Comparison of ENCODE assay signal across 18 cellular contexts in genomic region chr4:185550933-185551332, GRCh38. TPM values are rescaled to one million over a fixed set of nuclear protein-coding genes. Genes with fewer than 3 reads are reported as not detected.
DNase-seq lines count a peak whose midpoint lies in the region; ATAC-seq and TF ChIP-seq lines count a peak whose summit lies in the region.
"Had no signal": no experiment of that assay in that cellular context is flagged by ENCODE, and none has a peak within 500 bp of the region (broad histone marks: within the 10 kb centered on the region; RNA-seq: fewer than 3 reads in every experiment).

No MANE protein-coding gene starts in this region.

- H3K4me1 ChIP-seq in gastroesophageal sphincter (peaks cover 10 to 48% (median 15%) of the 10 kb centered on the region in 3 donors), sigmoid colon (peaks cover 0 to 12% (median 5%) of the 10 kb centered on the region in 4 donors), gastrocnemius medialis (no peaks in the 10 kb centered on the region)
- H3K4me1 ChIP-seq: A549, Caco-2 had no signal

- H3K4me3 ChIP-seq in gastroesophageal sphincter (no peak overlapping the region), sigmoid colon (no peak overlapping the region), gastrocnemius medialis (no peak overlapping the region)
- H3K4me3 ChIP-seq: A549 had no signal

- no peak for TF ChIP-seq POLR2A in gastroesophageal sphincter (IDR thresholded peaks at IDR 0.05)
- no peak for TF ChIP-seq POLR2A in sigmoid colon (IDR thresholded peaks at IDR 0.05)
- TF ChIP-seq POLR2A in gastrocnemius medialis (IDR thresholded peaks at IDR 0.05): no peak

- DNase-seq in NCI-H82 (lab: John Stamatoyannopoulos, UW): peak; percentile 10
- DNase-seq in NCI-H82 treated with DMSO at 0.1 percent for 48 hours (lab: John Stamatoyannopoulos, UW; ENCODE audit: unreplicated experiment): no peak
- DNase-seq in sigmoid colon: no peak
- no peak for DNase-seq in activated CD4-positive, alpha-beta T cell treated with anti-CD3 and anti-CD28 coated beads, Interleukin-2, amount 50 U/mL, for 4 hours
- no peak for DNase-seq in activated CD4-positive, alpha-beta T cell treated with anti-CD3 and anti-CD28 coated beads for 48 hours
- DNase-seq in gastrocnemius medialis: no peak
- DNase-seq: AML-193; Caco-2; CD4-positive, alpha-beta T cell; GDM1; GOT3; H7; HFFc6 had no signal

- TF ChIP-seq EP300 in gastroesophageal sphincter (IDR thresholded peaks at IDR 0.05) (no peak), sigmoid colon (IDR thresholded peaks at IDR 0.05) (no peak)

- in situ Hi-C loops in gastrocnemius medialis (cut with MboI; ENCODE audit: low sequenced_read_pairs in 4 of 4): no loop called here

- ATAC-seq in gastroesophageal sphincter: peak; percentile 28
- ATAC-seq in gastrocnemius medialis: no peak
- ATAC-seq: A549, HCT116 had no signal

- no peaks in the 10 kb centered on the region for H3K27me3 ChIP-seq in gastroesophageal sphincter
- H3K27me3 ChIP-seq in sigmoid colon: no peaks in the 10 kb centered on the region
- H3K27me3 ChIP-seq in gastrocnemius medialis: no peaks in the 10 kb centered on the region

- intact Hi-C loops in sigmoid colon (cut with DNase I): no loop called here
- intact Hi-C loops in gastrocnemius medialis (cut with DNase I; ENCODE audit: low total_unique reads): no loop called here

- TF ChIP-seq CTCF in gastroesophageal sphincter (IDR thresholded peaks at IDR 0.05): no peak
- TF ChIP-seq CTCF in sigmoid colon (IDR thresholded peaks at IDR 0.05): no peak
- no peak for TF ChIP-seq CTCF in gastrocnemius medialis (IDR thresholded peaks at IDR 0.05 in 4 of 5, conservative IDR thresholded peaks at IDR 0.05 in 1 of 5)

- 73 to 75% methylated on average over 1 of the region's 1 CpG for WGBS in gastroesophageal sphincter (ENCODE audit: low coverage in 1 of 2), 2 donors
- 46 to 47% methylated on average over 1 of the region's 1 CpG for WGBS in sigmoid colon, 2 donors

- peak overlapping the region in 3 of 4 donors; percentile 66 to 80 (median 75) for H3K27ac ChIP-seq in gastroesophageal sphincter
- H3K27ac ChIP-seq in sigmoid colon: peak overlapping the region in 3 of 4 donors; percentile 30 to 55 (median 46)
- H3K27ac ChIP-seq in gastrocnemius medialis: no peak overlapping the region
- H3K27ac ChIP-seq: 22Rv1, A549, C4-2B had no signal

- H3K36me3 ChIP-seq in gastroesophageal sphincter (no peaks in the 10 kb centered on the region), sigmoid colon (no peaks in the 10 kb centered on the region), gastrocnemius medialis (no peaks in the 10 kb centered on the region)

- no peaks in the 10 kb centered on the region for H3K9me3 ChIP-seq in gastroesophageal sphincter
- no peaks in the 10 kb centered on the region for H3K9me3 ChIP-seq in sigmoid colon
- H3K9me3 ChIP-seq in gastrocnemius medialis: no peaks in the 10 kb centered on the region
- H3K9me3 ChIP-seq: A549, Caco-2 had no signal

RNA-seq across cellular contexts. Expression of gene PDLIM3, which starts 15.6 kb away (rescaled TPM):
- total RNA-seq in gastroesophageal sphincter (1,000 to 10,000 TPM; 1,505 to 2,123 (median 1,752) TPM), sigmoid colon (100 to 1,000 TPM; 568 to 907 (median 820) TPM), gastrocnemius medialis (1,000 to 10,000 TPM; 1,062 to 7,224 (median 2,598) TPM)
- polyA plus RNA-seq in sigmoid colon: 10 to 100 TPM in 2 of 3 donors, 1 to 10 TPM in 1; 7.9 to 24.5 (median 17.4) TPM
- total RNA-seq: CD4-positive, alpha-beta T cell; HFFc6 had no signal

Comparison
In these comparisons a context has a peak if more than half of its experiments do, and no peak if none do; other contexts are left out.
1. H3K27ac ChIP-seq: peak in gastroesophageal sphincter (3 of 4) and sigmoid colon (3 of 4); none in gastrocnemius medialis (0 of 4).